8 cellular contexts compared by ENCODE assay signal in the genomic region with DNA sequence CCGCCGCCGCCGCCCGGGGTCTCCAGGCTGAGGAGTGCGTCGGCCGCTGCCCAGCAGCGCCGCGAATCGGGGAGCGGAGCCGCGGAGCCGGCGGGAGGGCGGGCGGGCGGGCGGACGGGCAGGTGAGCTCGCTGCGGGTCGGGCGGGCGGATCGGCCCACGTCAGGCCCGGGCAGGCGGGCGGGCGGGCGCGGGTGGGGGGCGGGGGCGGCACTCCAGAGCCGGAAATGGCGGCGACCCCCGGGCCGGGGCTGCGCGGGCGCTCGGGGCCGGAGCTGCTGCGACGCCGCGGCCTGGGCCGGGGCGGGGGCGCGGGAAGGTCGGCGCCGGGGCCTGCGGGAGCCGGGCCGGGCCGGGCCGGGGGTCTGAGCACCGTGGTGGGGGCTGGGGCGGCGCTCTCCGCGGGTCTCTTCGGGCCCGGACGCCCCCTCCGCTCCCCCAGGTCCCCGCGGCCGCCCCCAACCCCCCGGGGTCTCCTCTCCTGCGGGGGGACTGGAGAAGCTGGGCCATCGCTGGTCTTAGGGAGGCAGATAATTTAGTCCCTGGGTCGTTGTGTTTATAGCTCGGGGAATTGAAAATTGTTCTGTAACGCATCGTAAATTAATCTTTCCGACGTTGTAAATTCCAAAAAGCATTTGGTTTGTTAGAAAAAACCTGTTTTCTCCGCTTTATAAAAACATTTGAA. TPM values are rescaled to one million over a fixed set of nuclear protein-coding genes. Genes with fewer than 3 reads are reported as not detected.
DNase-seq lines count a peak whose midpoint lies in the region; ATAC-seq, FAIRE-seq and TF ChIP-seq lines count a peak whose summit lies in the region.

No MANE protein-coding gene starts in this region.

- no peak overlapping the region for H3K27ac ChIP-seq in urinary bladder (ENCODE audit: low read depth)

- ATAC-seq in GM18907 (IDR thresholded peaks at IDR 0.05; ENCODE audit: unreplicated experiment) = peak; percentile 14
- ATAC-seq in HG02973 (IDR thresholded peaks at IDR 0.05; ENCODE audit: unreplicated experiment) = peak; percentile 3
- no peak for ATAC-seq in activated naive CD8-positive, alpha-beta T cell treated with anti-CD3 and anti-CD28 coated beads, Interleukin-2, amount 10 ng/mL, durations not matched to agents 7 days and 5 days (ENCODE audit: low read depth)
- no peak for ATAC-seq in GM18873 (IDR thresholded peaks at IDR 0.05; ENCODE audit: low FRiP score, unreplicated experiment)

- peaks cover 19% of the 10 kb centered on the region for H3K36me3 Mint-ChIP-seq in activated naive CD8-positive, alpha-beta T cell treated with anti-CD3 and anti-CD28 coated beads, Interleukin-2, amount 10 ng/mL, durations not matched to agents 7 days and 5 days

- H3K4me1 ChIP-seq in urinary bladder (ENCODE audit: insufficient read depth) = peaks cover 3% of the 10 kb centered on the region

- POLR2A ChIA-PET in activated naive CD8-positive, alpha-beta T cell treated with anti-CD3 and anti-CD28 coated beads, Interleukin-2, amount 10 ng/mL, durations not matched to agents 7 days and 5 days (lab: Charles Lee) = interaction anchor here (0.6 to 1.4 kb wide), 6 partner anchors 30 to 374 kb away, joined by 3 to 6 read pairs (median 4); a partner anchor contains a TSS

- TF ChIP-seq CTCF in lower leg skin (IDR thresholded peaks at IDR 0.05) = no peak

- DNase-seq in activated naive CD8-positive, alpha-beta T cell treated with anti-CD3 and anti-CD28 coated beads, Interleukin-2, amount 10 ng/mL, durations not matched to agents 7 days and 5 days = no peak
- no peak for DNase-seq in lower leg skin (ENCODE audit: low spot score in 2 of 2)
- DNase-seq in urothelium cell line (ENCODE audit: low spot score) = no peak
- no peak for DNase-seq in stimulated activated naive CD4-positive, alpha-beta T cell treated with Interleukin-2 at 50 U/mL for 16 hours (lab: John Stamatoyannopoulos, UW)

- peak overlapping the region; percentile 93 for H3K27ac Mint-ChIP-seq in activated naive CD8-positive, alpha-beta T cell treated with anti-CD3 and anti-CD28 coated beads, Interleukin-2, amount 10 ng/mL, durations not matched to agents 7 days and 5 days

- H3K4me1 Mint-ChIP-seq in activated naive CD8-positive, alpha-beta T cell treated with anti-CD3 and anti-CD28 coated beads, Interleukin-2, amount 10 ng/mL, durations not matched to agents 7 days and 5 days = peaks cover 30% of the 10 kb centered on the region

- TF ChIP-seq POLR2A in lower leg skin (IDR thresholded peaks at IDR 0.05) = no peak

- H3K4me3 Mint-ChIP-seq in activated naive CD8-positive, alpha-beta T cell treated with anti-CD3 and anti-CD28 coated beads, Interleukin-2, amount 10 ng/mL, durations not matched to agents 7 days and 5 days = peak overlapping the region; percentile 92

- whole genome bisulfite sequencing in lower leg skin, 2 donors = 0% methylated on average over 19 to 22 of the region's 85 CpGs
- WGBS in urinary bladder = 1% methylated on average over 83 of the region's 85 CpGs

- FAIRE-seq in urothelium cell line (lab: Jason Lieb, UNC) = no peak

- intact Hi-C loops in lower leg skin (cut with DNase I; ENCODE audit: low total_unique reads) = no loop called here

- H3K4me3 ChIP-seq in lower leg skin (ENCODE audit: low read depth, poor library complexity, severe bottlenecking) (peak overlapping the region; percentile 55), urinary bladder (ENCODE audit: low read depth, low read length) (peak overlapping the region; percentile 97)

- no peaks in the 10 kb centered on the region for H3K9me3 Mint-ChIP-seq in activated naive CD8-positive, alpha-beta T cell treated with anti-CD3 and anti-CD28 coated beads, Interleukin-2, amount 10 ng/mL, durations not matched to agents 7 days and 5 days

- no peaks in the 10 kb centered on the region for H3K36me3 ChIP-seq in urinary bladder (ENCODE audit: insufficient read depth)

- H3K27me3 Mint-ChIP-seq in activated naive CD8-positive, alpha-beta T cell treated with anti-CD3 and anti-CD28 coated beads, Interleukin-2, amount 10 ng/mL, durations not matched to agents 7 days and 5 days = no peaks in the 10 kb centered on the region

RNA-seq across cellular contexts. Expression of a gene that starts 0.4 kb away (rescaled TPM):
- total RNA-seq in activated naive CD8-positive, alpha-beta T cell treated with anti-CD3 and anti-CD28 coated beads, Interleukin-2, amount 10 ng/mL, durations not matched to agents 7 days and 5 days = 10 to 100 TPM; 48.3 to 49.2 TPM
- total RNA-seq in lower leg skin = 10 to 100 TPM; 40.6 to 59.7 (median 49.7) TPM
- 18.7 TPM for total RNA-seq in urinary bladder
- 31.8 TPM for polyA plus RNA-seq in urinary bladder

RNA-seq across cellular contexts. Expression of a gene that starts 30.3 kb away (rescaled TPM):
- 10 to 100 TPM; 37.9 to 39.5 TPM for total RNA-seq in activated naive CD8-positive, alpha-beta T cell treated with anti-CD3 and anti-CD28 coated beads, Interleukin-2, amount 10 ng/mL, durations not matched to agents 7 days and 5 days
- total RNA-seq in lower leg skin (100 to 1,000 TPM in 2 of 4 donors, 10 to 100 TPM in 2; 85.9 to 101 (median 94.7) TPM), urinary bladder (53.7 TPM)
- polyA plus RNA-seq in urinary bladder = 132 TPM

RNA-seq across cellular contexts. Expression of a gene that starts 34.0 kb away (rescaled TPM):
- total RNA-seq in activated naive CD8-positive, alpha-beta T cell treated with anti-CD3 and anti-CD28 coated beads, Interleukin-2, amount 10 ng/mL, durations not matched to agents 7 days and 5 days = not detected
- total RNA-seq in lower leg skin (not detected), urinary bladder (not detected)
- 0.68 TPM for polyA plus RNA-seq in urinary bladder

Comparison
In these comparisons a context has a peak if more than half of its experiments do, and no peak if none do; other contexts are left out.
1. ATAC-seq: peak in GM18907 (single experiment) and HG02973 (single experiment); none in activated naive CD8-positive, alpha-beta T cell treated with anti-CD3 and anti-CD28 coated beads, Interleukin-2, amount 10 ng/mL, durations not matched to agents 7 days and 5 days (single experiment) and GM18873 (single experiment).